In the genomic region with DNA sequence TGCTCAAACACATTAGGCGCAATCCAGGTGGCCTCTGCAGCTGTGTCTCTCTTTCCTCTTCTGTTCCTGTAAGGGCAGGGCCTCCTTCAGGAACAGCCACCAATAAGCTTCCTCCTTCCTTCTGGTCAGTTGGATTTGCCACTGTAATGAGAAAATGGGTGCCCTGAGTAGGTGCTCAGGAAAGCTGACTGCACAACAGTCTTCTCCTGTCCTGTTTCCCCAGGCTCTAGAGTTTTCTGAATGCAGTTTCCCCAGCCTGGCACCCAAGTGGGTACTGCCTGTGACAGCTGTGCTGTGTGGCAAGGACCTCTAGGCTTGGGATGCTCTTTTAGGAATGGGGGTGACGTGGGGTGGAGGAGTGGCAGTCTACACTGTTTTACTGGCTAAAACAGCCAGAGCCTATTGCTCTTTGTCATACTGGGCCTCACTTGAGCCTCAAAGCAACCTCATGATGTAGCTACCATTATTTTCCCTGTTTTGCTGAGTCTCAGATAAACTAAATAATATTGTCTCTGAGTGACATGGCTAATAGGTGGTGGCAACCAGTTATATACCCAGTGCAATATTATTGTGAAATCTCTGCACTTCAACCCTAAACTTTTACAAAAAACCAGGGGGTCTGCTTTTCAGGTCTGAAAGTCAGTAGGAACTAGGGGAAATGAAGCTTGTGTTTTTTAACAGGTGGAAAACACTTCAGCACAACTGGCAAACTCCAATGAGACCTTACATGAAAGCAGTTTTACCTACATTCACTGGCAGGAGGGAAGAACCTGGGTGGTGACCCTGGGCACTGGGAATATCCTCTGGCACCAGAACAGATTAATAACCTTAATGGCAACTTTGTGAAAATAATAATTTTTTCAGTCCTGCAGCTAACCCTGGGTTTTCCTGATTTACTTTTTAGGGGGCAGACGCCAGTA, we compare ENCODE assay signal across 10 cellular contexts. TPM values are rescaled to one million over a fixed set of nuclear protein-coding genes. Genes with fewer than 3 reads are reported as not detected.
DNase-seq lines count a peak whose midpoint lies in the region; ATAC-seq and TF ChIP-seq lines count a peak whose summit lies in the region.
"Had no signal": no experiment of that assay in that cellular context is flagged by ENCODE, and none has a peak within 500 bp of the region (broad histone marks: within the 10 kb centered on the region; RNA-seq: fewer than 3 reads in every experiment).

No MANE protein-coding gene starts in this region.

- no peak for ATAC-seq in Panc1
- ATAC-seq in HG03196 (IDR thresholded peaks at IDR 0.05; ENCODE audit: unreplicated experiment): no peak
- no peak for ATAC-seq in GM18870 (IDR thresholded peaks at IDR 0.05; ENCODE audit: unreplicated experiment)
- no peak for ATAC-seq in GM21447 (IDR thresholded peaks at IDR 0.05; ENCODE audit: unreplicated experiment)
- ATAC-seq in HG03025 (IDR thresholded peaks at IDR 0.05; ENCODE audit: low FRiP score, unreplicated experiment): no peak

- TSS peak; percentile 93 for BruUV-seq in Panc1 (replicated peaks; lab: Mats Ljungman, UMichigan)

- no peaks in the 10 kb centered on the region for H3K9me3 ChIP-seq in CD8-positive, alpha-beta memory T cell (ENCODE audit: low read length)
- H3K9me3 ChIP-seq in Panc1 (ENCODE audit: control insufficient read depth, insufficient read depth, low read depth, low read length) (no peaks in the 10 kb centered on the region), neural progenitor cell (ENCODE audit: low read depth) (no peaks in the 10 kb centered on the region)
- H3K9me3 ChIP-seq: uterus had no signal

- H2AFZ ChIP-seq in neural progenitor cell (replicated peaks): peak overlapping the region; percentile 91

- H3K27ac ChIP-seq in CD8-positive, alpha-beta memory T cell (ENCODE audit: low read depth, low read length): peak overlapping the region; percentile 52
- H3K27ac ChIP-seq in Panc1 (ENCODE audit: low read length): no peak overlapping the region
- H3K27ac ChIP-seq in epithelial cell of prostate: peak overlapping the region; percentile 96
- H3K27ac ChIP-seq in neural progenitor cell: no peak overlapping the region
- H3K27ac ChIP-seq: VCaP had no signal

- no peaks in the 10 kb centered on the region for H3K36me3 Mint-ChIP-seq in CD8-positive, alpha-beta memory T cell
- H3K36me3 Mint-ChIP-seq in neural progenitor cell: no peaks in the 10 kb centered on the region

- H3K4me1 Mint-ChIP-seq in CD8-positive, alpha-beta memory T cell: peaks cover 10 to 15% (median 12%) of the 10 kb centered on the region in 3 donors
- peaks cover 14% of the 10 kb centered on the region for H3K4me1 Mint-ChIP-seq in neural progenitor cell

- CTCF ChIA-PET in CD8-positive, alpha-beta memory T cell (lab: Charles Lee): no interaction called here
- CTCF ChIA-PET in Panc1 (lab: Charles Lee): no interaction called here

- no peak for DNase-seq in CD8-positive, alpha-beta memory T cell
- DNase-seq in Panc1 (ENCODE audit: low read depth, low spot score) (no peak), epithelial cell of prostate (ENCODE audit: low read depth, low spot score) (no peak), neural progenitor cell (ENCODE audit: low spot score) (no peak)

- H4K20me1 ChIP-seq in neural progenitor cell (ENCODE audit: low read depth): no peaks in the 10 kb centered on the region

- H3K79me2 ChIP-seq in neural progenitor cell (ENCODE audit: low read depth): no peaks in the 10 kb centered on the region

- H3K9me3 Mint-ChIP-seq in CD8-positive, alpha-beta memory T cell: no peaks in the 10 kb centered on the region
- H3K9me3 Mint-ChIP-seq in neural progenitor cell: no peaks in the 10 kb centered on the region

- in situ Hi-C loops in Panc1 (cut with HindIII; ENCODE audit: low pct_unique_long_range_greater_than_20kb, low sequenced_read_pairs): no loop called here

- no peak overlapping the region for H3K4me3 ChIP-seq in CD8-positive, alpha-beta memory T cell (ENCODE audit: low read length)
- H3K4me3 ChIP-seq in Panc1 (ENCODE audit: low read depth in 2 of 2, low read length in 2 of 2) (peak overlapping the region; percentile 52 to 54; a peak in 3 of 4 replicates), neural progenitor cell (peak overlapping the region; percentile 67)

- no peaks in the 10 kb centered on the region for H3K4me1 ChIP-seq in CD8-positive, alpha-beta memory T cell (ENCODE audit: insufficient read depth, low read length)
- H3K4me1 ChIP-seq in Panc1 (ENCODE audit: control insufficient read depth, insufficient read depth, low read length): no peaks in the 10 kb centered on the region
- H3K4me1 ChIP-seq in neural progenitor cell: no peaks in the 10 kb centered on the region

- H3K4me2 ChIP-seq in neural progenitor cell: peak overlapping the region; percentile 78

- no peak overlapping the region for H3K27ac Mint-ChIP-seq in CD8-positive, alpha-beta memory T cell
- H3K27ac Mint-ChIP-seq in neural progenitor cell: no peak overlapping the region

- POLR2A ChIA-PET in CD8-positive, alpha-beta memory T cell (lab: Charles Lee): no interaction called here
- POLR2A ChIA-PET in Panc1 (lab: Charles Lee): no interaction called here

- no peak for TF ChIP-seq CTCF in Panc1 (IDR thresholded peaks at IDR 0.05)
- no peak for TF ChIP-seq CTCF in neural progenitor cell (IDR thresholded peaks at IDR 0.05)

- peak overlapping the region in 5 of 7 donors; percentile 55 to 75 (median 66) for H3K4me3 Mint-ChIP-seq in CD8-positive, alpha-beta memory T cell
- H3K4me3 Mint-ChIP-seq in neural progenitor cell: peak overlapping the region; percentile 92

- peaks cover 11% of the 10 kb centered on the region for H3K27me3 ChIP-seq in CD8-positive, alpha-beta memory T cell (ENCODE audit: insufficient read depth, low read length, poor library complexity, severe bottlenecking)
- H3K27me3 ChIP-seq in Panc1 (ENCODE audit: control insufficient read depth, insufficient read depth, low read length) (no peaks in the 10 kb centered on the region), neural progenitor cell (peaks cover 35% of the 10 kb centered on the region)

- intact Hi-C loops in Panc1 (cut with micrococcal nuclease; ENCODE audit: unreplicated experiment): no loop called here

- peaks cover 28 to 61% of the 10 kb centered on the region in 2 donors for H3K27me3 Mint-ChIP-seq in CD8-positive, alpha-beta memory T cell
- H3K27me3 Mint-ChIP-seq in neural progenitor cell (ENCODE audit: insufficient read depth, low read depth): peaks cover 17% of the 10 kb centered on the region

- H3K36me3 ChIP-seq in CD8-positive, alpha-beta memory T cell (ENCODE audit: insufficient read depth, low read length): no peaks in the 10 kb centered on the region
- no peaks in the 10 kb centered on the region for H3K36me3 ChIP-seq in Panc1 (ENCODE audit: control insufficient read depth, insufficient read depth, low read length)
- H3K36me3 ChIP-seq in neural progenitor cell: no peaks in the 10 kb centered on the region
- H3K36me3 ChIP-seq: uterus had no signal

- H3K9ac ChIP-seq in neural progenitor cell: no peak overlapping the region

- peaks cover 6% of the 10 kb centered on the region for H3F3A ChIP-seq in neural progenitor cell (ENCODE audit: low read depth)

RNA-seq across cellular contexts. Expression of gene CXCL2, which starts 1.1 kb away (rescaled TPM):
- total RNA-seq in CD8-positive, alpha-beta memory T cell: under 1 TPM in 1 of 2 experiments, not detected in 1; 0.26 TPM
- not detected for polyA plus RNA-seq in CD8-positive, alpha-beta memory T cell
- total RNA-seq in Panc1 (2021; ENCODE audit: unreplicated experiment): 0.80 TPM
- 0.97 TPM for polyA plus RNA-seq in Panc1 (2012; ENCODE audit: insufficient read length)
- 0.15 TPM in 1 of 2 replicates, not detected in the other for total RNA-seq in neural progenitor cell (ENCODE audit: low replicate concordance)

RNA-seq across cellular contexts. Expression of gene CXCL3, which starts 59.4 kb away (rescaled TPM):
- total RNA-seq in CD8-positive, alpha-beta memory T cell: not detected
- not detected for polyA plus RNA-seq in CD8-positive, alpha-beta memory T cell
- total RNA-seq in Panc1 (2021; ENCODE audit: unreplicated experiment) (0.23 TPM), neural progenitor cell (ENCODE audit: low replicate concordance) (1.5 and 2.0 TPM in 2 replicates)
- polyA plus RNA-seq in Panc1 (2012; ENCODE audit: insufficient read length): 0.73 TPM

Comparison
In these comparisons a context has a peak if more than half of its experiments do, and no peak if none do; other contexts are left out.
1. H3K27ac ChIP-seq: peak in CD8-positive, alpha-beta memory T cell (single experiment) and epithelial cell of prostate (single experiment); none in Panc1 (single experiment) and neural progenitor cell (single experiment).